Comparison of ENCODE assay signal across 9 cellular contexts in genomic region chr4:42302348-42302747, GRCh38.
DNase-seq lines count a peak whose midpoint lies in the region; ATAC-seq, FAIRE-seq and TF ChIP-seq lines count a peak whose summit lies in the region.
"Had no signal": no experiment of that assay in that cellular context is flagged by ENCODE, and none has a peak within 500 bp of the region (broad histone marks: within the 10 kb centered on the region; RNA-seq: fewer than 3 reads in every experiment).

No MANE protein-coding gene starts in this region.

- TF ChIP-seq EP300 in Ishikawa (IDR thresholded peaks at IDR 0.05; ENCODE audit: borderline replicate concordance) = no peak

- H3K27ac ChIP-seq in astrocyte (ENCODE audit: low read depth, low read length) = no peak overlapping the region

- no peaks in the 10 kb centered on the region for H3K9me3 ChIP-seq in astrocyte (ENCODE audit: insufficient read depth, low read depth, low read length)

- H3K4me3 ChIP-seq in astrocyte (ENCODE audit: insufficient read depth, low read depth, low read length) = no peak overlapping the region

- H3K36me3 ChIP-seq in astrocyte (ENCODE audit: insufficient read depth, low read length) = no peaks in the 10 kb centered on the region

- TF ChIP-seq CTCF in astrocyte (IDR thresholded peaks at IDR 0.05; ENCODE audit: insufficient read depth, low read depth, low read length) (no peak), neural crest cell (conservative IDR thresholded peaks at IDR 0.05) (peak; percentile 42)

- no peak for FAIRE-seq in astrocyte (lab: Jason Lieb, UNC)

- H3K9ac ChIP-seq in astrocyte (ENCODE audit: low read length) = no peak overlapping the region

- no peaks in the 10 kb centered on the region for H3K27me3 ChIP-seq in astrocyte (ENCODE audit: insufficient read depth, low read length)

- no peak for ATAC-seq in GM19351 (IDR thresholded peaks at IDR 0.05; ENCODE audit: unreplicated experiment)
- ATAC-seq in GM18858 (IDR thresholded peaks at IDR 0.05; ENCODE audit: unreplicated experiment) = no peak

- H3K4me2 ChIP-seq in astrocyte (ENCODE audit: low read length) = no peak overlapping the region

- H3K36me3 Mint-ChIP-seq in astrocyte (ENCODE audit: low read depth, unreplicated experiment) (no peaks in the 10 kb centered on the region), neural crest cell (ENCODE audit: low read depth) (no peaks in the 10 kb centered on the region)
- H3K36me3 Mint-ChIP-seq: naive B cell had no signal

- TF ChIP-seq RAD21 in Ishikawa (IDR thresholded peaks at IDR 0.05; ENCODE audit: low read depth) = peak; percentile 51

- H3K4me1 Mint-ChIP-seq in astrocyte (ENCODE audit: low read depth, unreplicated experiment) (no peaks in the 10 kb centered on the region), neural crest cell (peaks cover 7% of the 10 kb centered on the region)
- H3K4me1 Mint-ChIP-seq: naive B cell had no signal

- H3K9me3 Mint-ChIP-seq in astrocyte (ENCODE audit: unreplicated experiment) (no peaks in the 10 kb centered on the region), neural crest cell (no peaks in the 10 kb centered on the region)
- H3K9me3 Mint-ChIP-seq: naive B cell had no signal

- no peaks in the 10 kb centered on the region for H3K4me1 ChIP-seq in astrocyte (ENCODE audit: insufficient read depth, low read length)

- H2AFZ ChIP-seq in astrocyte (ENCODE audit: low read depth, low read length) = no peak overlapping the region

- peaks cover 5% of the 10 kb centered on the region for H3K27me3 Mint-ChIP-seq in astrocyte (ENCODE audit: low read depth, unreplicated experiment)
- no peaks in the 10 kb centered on the region for H3K27me3 Mint-ChIP-seq in neural crest cell (ENCODE audit: low read depth)

- peak; percentile 4 for DNase-seq in NCI-H345 (lab: John Stamatoyannopoulos, UW)
- no peak for DNase-seq in NCI-H345 treated with DMSO at 0.1 percent for 48 hours (lab: John Stamatoyannopoulos, UW; ENCODE audit: unreplicated experiment)
- DNase-seq in astrocyte (ENCODE audit: low read depth) = no peak
- peak; percentile 22 for DNase-seq in neural crest cell (ENCODE audit: low read depth, low spot score)
- DNase-seq in dedifferentiated amniotic fluid mesenchymal stem cell (ENCODE audit: extremely low spot score) = no peak
- DNase-seq: naive B cell had no signal

- H3K79me2 ChIP-seq in astrocyte (ENCODE audit: insufficient read depth, low read length) = no peaks in the 10 kb centered on the region

- H3K27ac Mint-ChIP-seq in astrocyte (ENCODE audit: unreplicated experiment) (peak overlapping the region; percentile 64), neural crest cell (ENCODE audit: unreplicated experiment) (no peak overlapping the region)

- no peak overlapping the region for H3K4me3 Mint-ChIP-seq in astrocyte (ENCODE audit: unreplicated experiment)
- H3K4me3 Mint-ChIP-seq in neural crest cell = no peak overlapping the region
- H3K4me3 Mint-ChIP-seq: naive B cell had no signal

- H4K20me1 ChIP-seq in astrocyte (ENCODE audit: insufficient read depth, low read length) = no peaks in the 10 kb centered on the region

TF ChIP-seq in Ishikawa, 13 proteins besides CTCF, POLR2A, EP300 and RAD21:
- TF ChIP-seq TCF12 (IDR thresholded peaks at IDR 0.05; ENCODE audit: low read depth) = no peak
- peak; percentile 94 for TF ChIP-seq CEBPB (IDR thresholded peaks at IDR 0.05)
- no peak for TF ChIP-seq FOXM1 (IDR thresholded peaks at IDR 0.05; ENCODE audit: borderline replicate concordance, low read depth)
- TF ChIP-seq EGR1 (IDR thresholded peaks at IDR 0.05) = no peak
- TF ChIP-seq, protein P1, sequence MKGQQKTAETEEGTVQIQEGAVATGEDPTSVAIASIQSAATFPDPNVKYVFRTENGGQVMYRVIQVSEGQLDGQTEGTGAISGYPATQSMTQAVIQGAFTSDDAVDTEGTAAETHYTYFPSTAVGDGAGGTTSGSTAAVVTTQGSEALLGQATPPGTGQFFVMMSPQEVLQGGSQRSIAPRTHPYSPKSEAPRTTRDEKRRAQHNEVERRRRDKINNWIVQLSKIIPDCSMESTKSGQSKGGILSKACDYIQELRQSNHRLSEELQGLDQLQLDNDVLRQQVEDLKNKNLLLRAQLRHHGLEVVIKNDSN (IDR thresholded peaks at IDR 0.05) = no peak
- TF ChIP-seq YY1 (IDR thresholded peaks at IDR 0.05; ENCODE audit: low read depth) = 0 out of 2 replicates have a peak, but pooled peaks have one; percentile 14
- no peak for TF ChIP-seq NFIC (IDR thresholded peaks at IDR 0.05)

Comparison
In these comparisons a context has a peak if more than half of its experiments do, and no peak if none do; other contexts are left out.
1. DNase-seq: peak in NCI-H345 (single experiment) and neural crest cell (single experiment); none in NCI-H345 treated with DMSO at 0.1 percent for 48 hours (single experiment), astrocyte (single experiment) and dedifferentiated amniotic fluid mesenchymal stem cell (single experiment).